Comparison of ENCODE assay signal across 7 cellular contexts in genomic region chr6:5302995-5303622, GRCh38. TPM values are rescaled to one million over a fixed set of nuclear protein-coding genes. Genes with fewer than 3 reads are reported as not detected.
A peak's percentile ranks its signal among the peaks of the same experiment; 100 is the strongest.
DNase-seq lines count a peak whose midpoint lies in the region; ATAC-seq and TF ChIP-seq lines count a peak whose summit lies in the region.

No MANE protein-coding gene starts in this region.

- H3K27ac ChIP-seq in foreskin keratinocyte, result no peak overlapping the region
- H3K27ac ChIP-seq in gastrocnemius medialis, result peak overlapping the region in 1 of 4 donors; percentile 6

- no peak overlapping the region for H3K4me3 ChIP-seq in gastrocnemius medialis

- H3K36me3 ChIP-seq in gastrocnemius medialis, result no peaks in the 10 kb centered on the region

- no peaks in the 10 kb centered on the region for H3K9me3 ChIP-seq in gastrocnemius medialis

- no peak for TF ChIP-seq POLR2A in GM18505 (IDR thresholded peaks at IDR 0.05; ENCODE audit: borderline replicate concordance, extremely low read depth, insufficient read depth, insufficient read length)
- TF ChIP-seq POLR2A in gastrocnemius medialis (IDR thresholded peaks at IDR 0.05), result no peak

- ATAC-seq in GM18505 (IDR thresholded peaks at IDR 0.05; ENCODE audit: unreplicated experiment) (peak; percentile 57), HG02678 (IDR thresholded peaks at IDR 0.05; ENCODE audit: unreplicated experiment) (peak; percentile 59), foreskin keratinocyte (peak; percentile 97), gastrocnemius medialis (peak; percentile 89 to 92)

- intact Hi-C loops in gastrocnemius medialis (cut with DNase I; ENCODE audit: low total_unique reads), result loop anchor here (1.0 to 5.0 kb wide), 5 partner anchors 41 to 246 kb away; partner anchors contain the start of genes FARS2 and LYRM4

- H3K4me1 ChIP-seq in foreskin keratinocyte (no peaks in the 10 kb centered on the region), gastrocnemius medialis (peaks cover 19% of the 10 kb centered on the region in 2 donors)

- in situ Hi-C loops in gastrocnemius medialis (cut with MboI; ENCODE audit: low sequenced_read_pairs in 4 of 4), result loop anchor here in 2 of 4 donors (10.0 kb wide), 2 partner anchors 148 to 158 kb away; no protein-coding TSS in a partner anchor

- DNase-seq in NCI-H2171 treated with DMSO at 0.1 percent for 48 hours (lab: John Stamatoyannopoulos, UW), result peak; percentile 49
- peak; percentile 36 for DNase-seq in activated T-cell treated with anti-CD3 and anti-CD28 coated beads for 24 hours (ENCODE audit: low read depth)
- peak; percentile 46 to 75 for DNase-seq in foreskin keratinocyte
- DNase-seq in gastrocnemius medialis, result peak; percentile 28 to 53
- DNase-seq in EL, result no peak

- TF ChIP-seq CTCF in foreskin keratinocyte (conservative IDR thresholded peaks at IDR 0.05) (peak; percentile 85), gastrocnemius medialis (IDR thresholded peaks at IDR 0.05 in 4 of 5, conservative IDR thresholded peaks at IDR 0.05 in 1 of 5) (peak; percentile 34 to 79 (median 64))

- H3K27me3 ChIP-seq in foreskin keratinocyte, result no peaks in the 10 kb centered on the region
- H3K27me3 ChIP-seq in gastrocnemius medialis, result no peaks in the 10 kb centered on the region

RNA-seq across cellular contexts. Expression of gene FARS2, which starts 41.8 kb away (rescaled TPM):
- 20.1 and 20.7 TPM in 2 replicates for total RNA-seq in foreskin keratinocyte
- polyA plus RNA-seq in foreskin keratinocyte, result 16.5 and 16.9 TPM in 2 replicates
- 10 to 100 TPM; 13.6 to 24.0 (median 15.8) TPM for total RNA-seq in gastrocnemius medialis

RNA-seq across cellular contexts. Expression of gene LYRM4, which starts 42.4 kb away (rescaled TPM):
- total RNA-seq in foreskin keratinocyte (33.7 and 35.1 TPM in 2 replicates), gastrocnemius medialis (10 to 100 TPM in 3 of 4 donors, 1 to 10 TPM in 1; 8.4 to 20.1 (median 12.2) TPM)
- 45.2 and 50.9 TPM in 2 replicates for polyA plus RNA-seq in foreskin keratinocyte
